ENCODE assay signal across 8 cellular contexts in the genomic region with DNA sequence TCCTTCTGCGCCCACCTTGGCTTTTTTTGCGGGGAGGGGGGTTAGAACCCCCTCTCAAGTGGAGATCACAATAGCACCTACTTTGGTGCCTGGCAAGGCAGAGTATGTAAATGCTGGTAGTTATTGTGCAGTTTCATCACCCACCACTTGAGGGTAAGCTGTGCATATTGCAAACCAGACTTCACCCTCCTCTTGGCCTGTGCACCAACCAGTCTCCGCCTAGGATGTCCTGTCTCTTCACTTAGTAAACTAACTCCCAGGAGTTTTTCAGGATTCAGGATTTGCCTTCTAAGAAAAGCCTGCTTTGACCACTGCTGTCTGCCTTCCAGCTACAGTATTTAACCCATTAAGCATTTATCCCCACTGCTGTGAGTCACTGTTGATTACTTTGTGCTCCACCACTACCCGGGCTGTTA. TPM values are rescaled to one million over a fixed set of nuclear protein-coding genes. Genes with fewer than 3 reads are reported as not detected.
DNase-seq lines count a peak whose midpoint lies in the region; ATAC-seq and TF ChIP-seq lines count a peak whose summit lies in the region.

No MANE protein-coding gene starts in this region.

- H3K27me3 Mint-ChIP-seq in activated CD4-positive, alpha-beta memory T cell treated with anti-CD3 and anti-CD28 coated beads, Interleukin-2, amount 10 ng/mL, durations not matched to agents 7 days and 5 days, result no peaks in the 10 kb centered on the region

- peak overlapping the region; percentile 69 for H3K27ac Mint-ChIP-seq in activated CD4-positive, alpha-beta memory T cell treated with anti-CD3 and anti-CD28 coated beads, Interleukin-2, amount 10 ng/mL, durations not matched to agents 7 days and 5 days

- DNase-seq in activated T-cell treated with anti-CD3 and anti-CD28 coated beads for 24 hours (ENCODE audit: low read depth) (peak; percentile 23), activated T-cell treated with anti-CD3 and anti-CD28 coated beads for 4 hours (no peak), NCI-H510A (lab: John Stamatoyannopoulos, UW) (peak; percentile 41), fibroblast of pulmonary artery (ENCODE audit: low read depth) (peak; percentile 88), pons (ENCODE audit: low spot score) (peak; percentile 38)
- DNase-seq in activated CD4-positive, alpha-beta memory T cell treated with anti-CD3 and anti-CD28 coated beads, Interleukin-2, amount 10 ng/mL, durations not matched to agents 7 days and 5 days, result peak; percentile 51

- H3K4me3 ChIP-seq in fibroblast of pulmonary artery (replicated peaks; ENCODE audit: low read depth, low read length), result no peak overlapping the region

- H3K9me3 Mint-ChIP-seq in activated CD4-positive, alpha-beta memory T cell treated with anti-CD3 and anti-CD28 coated beads, Interleukin-2, amount 10 ng/mL, durations not matched to agents 7 days and 5 days, result no peaks in the 10 kb centered on the region

- ATAC-seq in HG02981 (IDR thresholded peaks at IDR 0.05; ENCODE audit: unreplicated experiment), result peak; percentile 62
- no peak for ATAC-seq in GM18870 (IDR thresholded peaks at IDR 0.05; ENCODE audit: unreplicated experiment)

- H3K36me3 Mint-ChIP-seq in activated CD4-positive, alpha-beta memory T cell treated with anti-CD3 and anti-CD28 coated beads, Interleukin-2, amount 10 ng/mL, durations not matched to agents 7 days and 5 days (ENCODE audit: low read depth), result peaks cover 23% of the 10 kb centered on the region

- CTCF ChIA-PET in activated CD4-positive, alpha-beta memory T cell treated with anti-CD3 and anti-CD28 coated beads, Interleukin-2, amount 10 ng/mL, durations not matched to agents 7 days and 5 days (lab: Charles Lee), result interaction anchor here (0.5 to 3.6 kb wide), 26 partner anchors 9 to 298 kb away, joined by 3 to 32 read pairs (median 4); a partner anchor contains a TSS

- TF ChIP-seq CTCF in fibroblast of pulmonary artery (IDR thresholded peaks at IDR 0.05; ENCODE audit: low read length, missing control alignments), result peak; percentile 67

- peak overlapping the region; percentile 58 for H3K4me3 Mint-ChIP-seq in activated CD4-positive, alpha-beta memory T cell treated with anti-CD3 and anti-CD28 coated beads, Interleukin-2, amount 10 ng/mL, durations not matched to agents 7 days and 5 days

- POLR2A ChIA-PET in activated CD4-positive, alpha-beta memory T cell treated with anti-CD3 and anti-CD28 coated beads, Interleukin-2, amount 10 ng/mL, durations not matched to agents 7 days and 5 days (lab: Charles Lee), result interaction anchor here (0.5 to 6.6 kb wide), 18 partner anchors 9 to 1451 kb away, joined by 3 to 105 read pairs (median 4); a partner anchor contains a TSS

- peaks cover 37% of the 10 kb centered on the region for H3K4me1 Mint-ChIP-seq in activated CD4-positive, alpha-beta memory T cell treated with anti-CD3 and anti-CD28 coated beads, Interleukin-2, amount 10 ng/mL, durations not matched to agents 7 days and 5 days

RNA-seq across cellular contexts. Expression of a gene that starts 2.0 kb away (rescaled TPM):
- total RNA-seq in activated CD4-positive, alpha-beta memory T cell treated with anti-CD3 and anti-CD28 coated beads, Interleukin-2, amount 10 ng/mL, durations not matched to agents 7 days and 5 days, result 100 to 1,000 TPM; 135 to 139 TPM

RNA-seq across cellular contexts. Expression of a gene that starts 8.5 kb away (rescaled TPM):
- total RNA-seq in activated CD4-positive, alpha-beta memory T cell treated with anti-CD3 and anti-CD28 coated beads, Interleukin-2, amount 10 ng/mL, durations not matched to agents 7 days and 5 days, result under 1 TPM; 0.18 to 0.20 TPM

RNA-seq across cellular contexts. Expression of a gene that starts 8.8 kb away (rescaled TPM):
- 10 to 100 TPM; 17.2 to 18.3 TPM for total RNA-seq in activated CD4-positive, alpha-beta memory T cell treated with anti-CD3 and anti-CD28 coated beads, Interleukin-2, amount 10 ng/mL, durations not matched to agents 7 days and 5 days

RNA-seq across cellular contexts. Expression of a gene that starts 9.4 kb away (rescaled TPM):
- total RNA-seq in activated CD4-positive, alpha-beta memory T cell treated with anti-CD3 and anti-CD28 coated beads, Interleukin-2, amount 10 ng/mL, durations not matched to agents 7 days and 5 days, result 1 to 10 TPM; 7.9 to 8.2 TPM

RNA-seq across cellular contexts. Expression of a gene that starts 15.7 kb away (rescaled TPM):
- total RNA-seq in activated CD4-positive, alpha-beta memory T cell treated with anti-CD3 and anti-CD28 coated beads, Interleukin-2, amount 10 ng/mL, durations not matched to agents 7 days and 5 days, result 10 to 100 TPM; 16.6 to 18.3 TPM
